Comparison of ENCODE assay signal across 22 cellular contexts in the genomic region with DNA sequence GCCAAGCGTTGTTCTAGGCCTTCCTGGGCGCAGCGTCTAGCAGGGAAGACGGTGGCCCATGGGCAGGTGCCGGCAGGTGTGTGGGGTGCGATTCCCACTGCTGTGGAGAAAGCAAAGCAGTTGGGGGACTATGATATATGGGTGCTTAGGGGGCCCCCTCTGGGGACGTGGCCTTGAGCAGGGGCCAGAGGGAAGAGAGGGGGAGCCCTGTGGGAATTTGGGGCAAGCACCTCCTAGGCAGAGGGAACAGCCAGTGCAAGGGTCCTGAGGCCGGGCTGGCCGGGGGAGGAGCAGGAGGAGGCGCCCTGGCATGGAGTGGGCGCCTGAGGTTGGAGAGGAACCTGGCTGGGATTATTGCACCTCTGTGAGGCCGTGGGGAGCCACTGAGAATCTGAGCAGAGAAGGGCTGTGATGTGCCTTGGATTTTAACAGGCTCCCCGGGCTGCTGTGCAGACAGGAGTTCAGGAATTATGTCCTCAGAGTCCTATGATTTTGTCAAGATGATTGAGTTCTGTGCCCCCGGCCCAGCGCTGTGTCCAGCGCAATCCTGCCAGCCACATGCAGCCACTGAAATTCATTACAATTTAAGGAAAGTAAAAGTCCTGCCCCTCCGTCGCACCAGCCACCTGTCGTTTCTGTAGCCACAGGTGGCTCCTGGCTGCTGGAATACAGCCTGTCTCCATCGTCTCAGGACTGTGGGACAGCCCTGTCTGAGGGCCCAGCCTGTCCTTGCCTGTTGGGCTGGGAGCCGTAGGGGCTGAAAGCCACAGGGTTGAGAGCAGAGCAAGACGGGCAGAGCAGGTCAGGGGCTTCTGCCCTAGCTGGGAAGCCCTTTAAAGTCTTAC. TPM values are rescaled to one million over a fixed set of nuclear protein-coding genes. Genes with fewer than 3 reads are reported as not detected.
A peak's percentile ranks its signal among the peaks of the same experiment; 100 is the strongest.
DNase-seq lines count a peak whose midpoint lies in the region; ATAC-seq and TF ChIP-seq lines count a peak whose summit lies in the region.
"Had no signal": no experiment of that assay in that cellular context is flagged by ENCODE, and none has a peak within 500 bp of the region (broad histone marks: within the 10 kb centered on the region; RNA-seq: fewer than 3 reads in every experiment).

No MANE protein-coding gene starts in this region.

- H3K36me3 Mint-ChIP-seq in glutamatergic neuron (ENCODE audit: unreplicated experiment) = no peaks in the 10 kb centered on the region
- H3K36me3 Mint-ChIP-seq: CD14-positive monocyte had no signal

- peaks cover 4% of the 10 kb centered on the region for H3K4me1 Mint-ChIP-seq in glutamatergic neuron (ENCODE audit: low read depth, unreplicated experiment)

- H3K36me3 ChIP-seq in lower lobe of right lung (no peaks in the 10 kb centered on the region), spleen (no peaks in the 10 kb centered on the region)

- H3K27me3 ChIP-seq in lower lobe of right lung (ENCODE audit: low read depth) (no peaks in the 10 kb centered on the region), spleen (replicated peaks in 1 of 7) (peaks cover 0 to 5% (median 0%) of the 10 kb centered on the region in 7 donors)

- WGBS in spleen, 5 donors = 86 to 93% (median 92%) methylated on average over 22 of the region's 22 CpGs

- intact Hi-C loops in Right ventricle myocardium superior (cut with DNase I) = no loop called here
- intact Hi-C loops in cardiac septum (cut with DNase I) = no loop called here
- intact Hi-C loops in lower lobe of right lung (cut with DNase I) = no loop called here
- intact Hi-C loops in spleen (cut with DNase I; ENCODE audit: low total_unique reads) = no loop called here

- H3K4me1 ChIP-seq in lower lobe of right lung (no peaks in the 10 kb centered on the region), spleen (peaks cover 0 to 6% (median 2%) of the 10 kb centered on the region in 6 donors)

- DNase-seq in Right ventricle myocardium superior (peak; percentile 27), cardiac septum (ENCODE audit: low spot score) (no peak), glutamatergic neuron (peak; percentile 12), lower lobe of right lung (peak; percentile 28), spleen (peak; percentile 59), T-helper 2 cell (no peak)
- DNase-seq: 8988T, AML-193, Kasumi-1, NCI-H1417, NCI-H187, NCI-H446 treated with DMSO at 0.1 percent for 48 hours, NCI-H526 treated with DMSO at 0.1 percent for 48 hours, PC-3, RPMI8226, SIG-M5, SK-N-SH had no signal

- H3K27ac ChIP-seq in lower lobe of right lung (no peak overlapping the region), spleen (no peak overlapping the region)

- no peak for ATAC-seq in Right ventricle myocardium superior (ENCODE audit: poor library complexity)
- ATAC-seq in lower lobe of right lung = no peak
- ATAC-seq in HG03521 (IDR thresholded peaks at IDR 0.05; ENCODE audit: unreplicated experiment) = no peak
- ATAC-seq in GM18498 (IDR thresholded peaks at IDR 0.05; ENCODE audit: unreplicated experiment) = no peak
- ATAC-seq: PC-3 had no signal

- no peak overlapping the region for H3K4me3 Mint-ChIP-seq in glutamatergic neuron (ENCODE audit: unreplicated experiment)
- H3K4me3 Mint-ChIP-seq: CD14-positive monocyte had no signal

- TF ChIP-seq POLR2A in spleen (IDR thresholded peaks at IDR 0.05) = no peak

- H3K9me3 ChIP-seq in lower lobe of right lung = no peaks in the 10 kb centered on the region
- H3K9me3 ChIP-seq in spleen = no peaks in the 10 kb centered on the region
- H3K9me3 ChIP-seq: SK-N-SH had no signal

- no peak overlapping the region for H3K27ac Mint-ChIP-seq in glutamatergic neuron (ENCODE audit: unreplicated experiment)
- H3K27ac Mint-ChIP-seq: CD14-positive monocyte had no signal

- H3K27me3 Mint-ChIP-seq in glutamatergic neuron (ENCODE audit: unreplicated experiment) = peaks cover 5% of the 10 kb centered on the region

- TF ChIP-seq CTCF in glutamatergic neuron (IDR thresholded peaks at IDR 0.05; ENCODE audit: partially characterized antibody, unreplicated experiment) = no peak
- no peak for TF ChIP-seq CTCF in lower lobe of right lung (IDR thresholded peaks at IDR 0.05)
- TF ChIP-seq CTCF in spleen (IDR thresholded peaks at IDR 0.05 in 8 of 11, conservative IDR thresholded peaks at IDR 0.05 in 3 of 11) = no peak

- peaks cover 1% of the 10 kb centered on the region for H3K9me3 Mint-ChIP-seq in glutamatergic neuron (ENCODE audit: unreplicated experiment)
- H3K9me3 Mint-ChIP-seq: CD14-positive monocyte had no signal

- H3K4me3 ChIP-seq in lower lobe of right lung (no peak overlapping the region), spleen (no peak overlapping the region)

RNA-seq across cellular contexts. Expression of a gene that starts 9.1 kb away (rescaled TPM):
- total RNA-seq in Right ventricle myocardium superior = 20.0 TPM
- 14.3 TPM for total RNA-seq in cardiac septum
- 3.5 TPM for total RNA-seq in glutamatergic neuron (ENCODE audit: unreplicated experiment)
- 0.71 TPM for total RNA-seq in lower lobe of right lung
- under 1 TPM in 5 of 7 donors, not detected in 2; 0.15 to 0.85 (median 0.23) TPM for total RNA-seq in spleen
- polyA plus RNA-seq in spleen = under 1 TPM; 0.09 to 0.29 (median 0.22) TPM
- total RNA-seq: PC-3 had no signal
- polyA plus RNA-seq: AG04450, SK-N-SH had no signal

RNA-seq across cellular contexts. Expression of a gene that starts 29.2 kb away (rescaled TPM):
- total RNA-seq in Right ventricle myocardium superior = not detected
- 0.08 TPM for total RNA-seq in cardiac septum
- 0.81 TPM for total RNA-seq in glutamatergic neuron (ENCODE audit: unreplicated experiment)
- total RNA-seq in lower lobe of right lung = 0.09 TPM
- 1 to 10 TPM in 4 of 7 donors, under 1 TPM in 3; 0.65 to 5.1 (median 1.5) TPM for total RNA-seq in spleen
- polyA plus RNA-seq in spleen = 1 to 10 TPM; 1.3 to 6.2 (median 3.8) TPM
- total RNA-seq: MCF 10A, PC-3 had no signal
- polyA plus RNA-seq: CD14-positive monocyte had no signal

RNA-seq across cellular contexts. Expression of a gene that starts 29.4 kb away (rescaled TPM):
- total RNA-seq in Right ventricle myocardium superior = not detected
- total RNA-seq in cardiac septum = 0.62 TPM
- total RNA-seq in glutamatergic neuron (ENCODE audit: unreplicated experiment) = 12.2 TPM
- not detected for total RNA-seq in lower lobe of right lung
- total RNA-seq in spleen = 10 to 100 TPM in 1 of 7 donors, 1 to 10 TPM in 5, under 1 TPM in 1; 0.49 to 11.0 (median 2.4) TPM
- polyA plus RNA-seq in spleen = under 1 TPM; 0.06 to 0.63 (median 0.16) TPM
- polyA plus RNA-seq: CD14-positive monocyte had no signal

Comparison
In these comparisons a context has a peak if more than half of its experiments do, and no peak if none do; other contexts are left out.
1. DNase-seq: peak in Right ventricle myocardium superior (single experiment), glutamatergic neuron (single experiment), lower lobe of right lung (single experiment) and spleen (single experiment); none in cardiac septum (single experiment) and T-helper 2 cell (0 of 5).